ENCODE assay signal across 24 cellular contexts in the genomic region with DNA sequence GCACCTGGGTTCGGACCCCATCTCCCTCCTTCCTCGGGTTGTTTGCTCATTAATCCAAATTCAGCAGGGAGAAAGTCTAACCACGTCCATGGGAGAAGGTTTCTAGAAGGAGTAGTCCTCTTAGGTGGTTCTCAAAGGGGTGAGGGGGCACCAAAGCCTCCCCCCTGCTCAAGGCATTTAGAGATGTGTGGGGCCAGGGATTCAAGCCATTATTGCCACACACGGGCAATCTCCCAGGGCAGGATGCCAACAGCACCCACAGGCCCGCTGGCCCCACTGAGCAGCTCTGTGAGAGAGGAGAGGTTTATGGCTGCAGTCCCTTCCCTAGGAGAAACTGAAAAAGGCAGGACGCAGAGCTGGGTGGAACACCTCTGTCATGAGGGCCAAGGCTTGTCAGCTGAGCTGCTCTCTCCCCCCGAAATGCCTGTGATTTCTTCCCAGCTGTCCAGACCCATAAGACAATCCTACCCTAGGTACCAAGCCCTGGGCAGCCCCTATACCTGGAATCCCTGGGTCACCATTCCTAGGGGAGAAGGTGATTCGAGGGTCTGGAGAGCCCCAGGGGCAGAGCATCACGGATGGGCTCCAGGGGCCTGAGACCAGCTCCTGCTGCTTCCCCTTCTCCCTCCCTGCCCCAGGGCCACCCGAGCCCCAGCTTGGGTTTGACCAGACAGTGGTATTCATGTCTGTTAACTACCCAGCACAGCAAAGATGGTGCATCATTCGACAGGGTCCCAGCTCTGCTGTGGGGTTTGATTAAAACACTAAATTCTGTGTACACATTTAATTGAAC. TPM values are rescaled to one million over a fixed set of nuclear protein-coding genes. Genes with fewer than 3 reads are reported as not detected.
A peak's percentile ranks its signal among the peaks of the same experiment; 100 is the strongest.
DNase-seq lines count a peak whose midpoint lies in the region; ATAC-seq, FAIRE-seq and TF ChIP-seq lines count a peak whose summit lies in the region.
"Had no signal": no experiment of that assay in that cellular context is flagged by ENCODE, and none has a peak within 500 bp of the region (broad histone marks: within the 10 kb centered on the region; RNA-seq: fewer than 3 reads in every experiment).

No MANE protein-coding gene starts in this region.

- H2BK120ac ChIP-seq in neuronal stem cell (ENCODE audit: low read depth, low read length) = no peak overlapping the region

- peaks cover 0 to 13% of the 10 kb centered on the region in 2 donors for H3K4me1 ChIP-seq in right atrium auricular region
- peaks cover 0 to 19% (median 14%) of the 10 kb centered on the region in 9 donors for H3K4me1 ChIP-seq in heart right ventricle
- peaks cover 35 to 50% of the 10 kb centered on the region in 2 experiments; a peak in 4 of 5 replicates for H3K4me1 ChIP-seq in K562 (replicated peaks in 1 of 2; ENCODE audit: control insufficient read depth in 2 of 2, insufficient read depth in 2 of 2, low read length in 2 of 2)
- peaks cover 7 to 15% of the 10 kb centered on the region in 2 donors for H3K4me1 ChIP-seq in neuronal stem cell (ENCODE audit: control insufficient read depth in 2 of 2, insufficient read depth in 1 of 2, low read depth in 1 of 2, low read length in 2 of 2)
- peaks cover 4 to 22% of the 10 kb centered on the region in 2 experiments; a peak in 3 of 4 replicates for H3K4me1 ChIP-seq in SK-N-SH (ENCODE audit: control insufficient read depth in 1 of 2, insufficient read depth in 2 of 2, low read depth in 1 of 2, low read length in 1 of 2)
- H3K4me1 ChIP-seq: Caco-2 had no signal

- no peak overlapping the region for H3K4me3 ChIP-seq in right atrium auricular region
- H3K4me3 ChIP-seq in heart right ventricle = no peak overlapping the region
- H3K4me3 ChIP-seq in K562 = no peak overlapping the region
- H3K4me3 ChIP-seq in neuronal stem cell (ENCODE audit: low read length in 2 of 2) = no peak overlapping the region
- no peak overlapping the region for H3K4me3 ChIP-seq in brain microvascular endothelial cell (ENCODE audit: low read depth, low read length)
- H3K4me3 ChIP-seq in SK-N-SH (ENCODE audit: low read depth in 2 of 2, low read length in 1 of 2) = no peak overlapping the region
- H3K4me3 ChIP-seq: GM12878 had no signal

- no TSS peak for BruUV-seq in K562 (replicated peaks; lab: Mats Ljungman, UMichigan)

- no peak for TF ChIP-seq POLR2A in K562 (conservative IDR thresholded peaks at IDR 0.05)

- no peak overlapping the region for H2BK12ac ChIP-seq in neuronal stem cell (ENCODE audit: low read length)

- POLR2A ChIA-PET in K562 (lab: Yijun Ruan, JAX) (interaction anchor here (0.5 to 3.3 kb wide), 4 partner anchors 8 to 279 kb away, joined by 3 to 14 read pairs (median 4); no protein-coding TSS in a partner anchor), SK-N-SH (lab: Yijun Ruan, JAX) (interaction anchor here (1.2 kb wide), 1 partner anchor 308 kb away, joined by 3 read pairs; a partner anchor contains a TSS)

- in situ Hi-C loops in K562 (cut with MboI) (no loop called here), brain microvascular endothelial cell (cut with HindIII; ENCODE audit: low pct_ligation_motif_present, low sequenced_read_pairs) (no loop called here)

- CTCF ChIA-PET in K562 (lab: Yijun Ruan, JAX; ENCODE audit: low intra/inter-chr PET ratio) (interaction anchor here (1.8 kb wide), 1 partner anchor 152 kb away, joined by 6 read pairs; no protein-coding TSS in a partner anchor), SK-N-SH (lab: Yijun Ruan, JAX) (interaction anchor here (1.1 to 6.3 kb wide), 10 partner anchors 12 to 163 kb away, joined by 3 to 64 read pairs (median 6); a partner anchor contains a TSS)

- peak overlapping the region; percentile 95; the same call in 1 of the 2 replicates for H2AFZ ChIP-seq in K562 (ENCODE audit: low read depth, low read length)
- H2AFZ ChIP-seq in neuronal stem cell (ENCODE audit: low read length) = no peak overlapping the region
- no peak overlapping the region for H2AFZ ChIP-seq in SK-N-SH (ENCODE audit: low read depth)

- no peaks in the 10 kb centered on the region for H3K27me3 ChIP-seq in right atrium auricular region
- H3K27me3 ChIP-seq in heart right ventricle = no peaks in the 10 kb centered on the region
- H3K27me3 ChIP-seq in K562 (ENCODE audit: control insufficient read depth in 2 of 2, insufficient read depth in 2 of 2, low read length in 2 of 2) = no peaks in the 10 kb centered on the region
- peaks cover 0 to 2% (median 0%) of the 10 kb centered on the region in 3 experiments for H3K27me3 ChIP-seq in neuronal stem cell (ENCODE audit: control insufficient read depth in 3 of 3, insufficient read depth in 3 of 3, low read depth in 1 of 3, low read length in 3 of 3)
- H3K27me3 ChIP-seq in brain microvascular endothelial cell (replicated peaks) = no peaks in the 10 kb centered on the region
- H3K27me3 ChIP-seq in SK-N-SH (ENCODE audit: insufficient read depth) = no peaks in the 10 kb centered on the region
- H3K27me3 ChIP-seq: BE2C had no signal

- no peak overlapping the region for H3K18ac ChIP-seq in neuronal stem cell (ENCODE audit: low read length)

- ATAC-seq in heart right ventricle (no peak), K562 (no peak), HG03135 (IDR thresholded peaks at IDR 0.05; ENCODE audit: unreplicated experiment) (no peak)
- ATAC-seq: GM12878, Panc1 had no signal

- no peak overlapping the region for H2BK5ac ChIP-seq in neuronal stem cell (ENCODE audit: low read length)

- no peaks in the 10 kb centered on the region for H3K9me2 ChIP-seq in SK-N-SH

- no peak overlapping the region for H3K23ac ChIP-seq in neuronal stem cell (ENCODE audit: low read depth, low read length, poor library complexity)

- TF ChIP-seq CTCF in right atrium auricular region (IDR thresholded peaks at IDR 0.05) = no peak
- no peak for TF ChIP-seq CTCF in heart right ventricle (IDR thresholded peaks at IDR 0.05)
- no peak for TF ChIP-seq CTCF in K562 (IDR thresholded peaks at IDR 0.05 in 2 of 3, conservative IDR thresholded peaks at IDR 0.05 in 1 of 3; ENCODE audit: insufficient read depth in 2 of 3, low read depth in 1 of 3, low read length in 3 of 3)
- no peak for TF ChIP-seq CTCF in brain microvascular endothelial cell (IDR thresholded peaks at IDR 0.05; ENCODE audit: low read depth, low read length, missing control alignments)
- no peak for TF ChIP-seq CTCF in SK-N-SH (IDR thresholded peaks at IDR 0.05)

- H3K9me3 ChIP-seq in right atrium auricular region (no peaks in the 10 kb centered on the region), heart right ventricle (no peaks in the 10 kb centered on the region), K562 (replicated peaks; ENCODE audit: control insufficient read depth, insufficient read depth, low read depth, low read length) (no peaks in the 10 kb centered on the region; the same call in 1 of the 2 replicates), neuronal stem cell (replicated peaks in 1 of 2; ENCODE audit: control insufficient read depth in 2 of 2, insufficient read depth in 1 of 2, low read depth in 1 of 2, low read length in 2 of 2) (peaks cover 2 to 5% of the 10 kb centered on the region in 2 donors), SK-N-SH (no peaks in the 10 kb centered on the region)
- H3K9me3 ChIP-seq: BE2C, Caco-2 had no signal

- H3K9me1 ChIP-seq in K562 (ENCODE audit: control insufficient read depth, insufficient read depth, low read length) = no peaks in the 10 kb centered on the region

- intact Hi-C loops in heart right ventricle (cut with DNase I) (loop anchor here in 6 of 10 donors (1.0 to 5.0 kb wide), 3 partner anchors 25 to 154 kb away; no protein-coding TSS in a partner anchor), K562 (cut with micrococcal nuclease) (loop anchor here (5.0 kb wide), 2 partner anchors 36 to 359 kb away; a partner anchor contains a TSS)

- TF ChIP-seq EP300 in K562 (IDR thresholded peaks at IDR 0.05; ENCODE audit: low read length) (no peak), SK-N-SH (IDR thresholded peaks at IDR 0.05; ENCODE audit: borderline replicate concordance in 1 of 2, low read depth in 1 of 2, low read length in 1 of 2) (no peak)

- no peak for TF ChIP-seq RAD21 in K562 (CRISPR knock-in tag; conservative IDR thresholded peaks at IDR 0.05 in 1 of 2, IDR thresholded peaks at IDR 0.05 in 1 of 2)
- TF ChIP-seq RAD21 in SK-N-SH (IDR thresholded peaks at IDR 0.05; ENCODE audit: low read length) = no peak

- H3K14ac ChIP-seq in neuronal stem cell (ENCODE audit: low read length) = no peak overlapping the region

- DNase-seq in right atrium auricular region (ENCODE audit: low spot score) (peak; percentile 34), heart right ventricle (no peak), K562 (ENCODE audit: extremely low read depth in 1 of 4, low spot score in 3 of 4) (no peak), neuronal stem cell (ENCODE audit: low spot score) (no peak), brain microvascular endothelial cell (no peak), SK-N-SH (no peak)
- DNase-seq: BE2C; Caco-2; CD4-positive, alpha-beta memory T cell; DMS 273 treated with DMSO at 0.1 percent for 48 hours; DND-41; KBM-7; MM.1S; NCI-H1092 treated with DMSO at 0.1 percent for 48 hours; NCI-H1436 treated with DMSO at 0.1 percent for 48 hours; NCI-H1930; NCI-H69; NK-92 treated with Interleukin-12 subunit alpha and Interleukin-12 subunit beta, amount 100 ng/mL, for 24 hours had no signal

- peaks cover 8% of the 10 kb centered on the region for H3F3A ChIP-seq in SK-N-SH (replicated peaks; ENCODE audit: insufficient read depth)

- H3K36me3 ChIP-seq in right atrium auricular region (no peaks in the 10 kb centered on the region), heart right ventricle (peaks cover 0 to 10% (median 0%) of the 10 kb centered on the region in 9 donors), K562 (ENCODE audit: control insufficient read depth, insufficient read depth, low read length) (no peaks in the 10 kb centered on the region), neuronal stem cell (replicated peaks in 1 of 2; ENCODE audit: control insufficient read depth in 2 of 2, insufficient read depth in 2 of 2, low read length in 2 of 2) (peaks cover 4 to 13% of the 10 kb centered on the region in 2 donors), brain microvascular endothelial cell (replicated peaks) (no peaks in the 10 kb centered on the region), SK-N-SH (replicated peaks in 1 of 2; ENCODE audit: control insufficient read depth in 1 of 2, insufficient read depth in 2 of 2, low read length in 1 of 2) (peaks cover 0 to 2% of the 10 kb centered on the region in 2 experiments)
- H3K36me3 ChIP-seq: BE2C had no signal

- no peaks in the 10 kb centered on the region for H3K79me1 ChIP-seq in neuronal stem cell (ENCODE audit: low read depth, low read length)

- no peak overlapping the region for H4K91ac ChIP-seq in neuronal stem cell (ENCODE audit: low read depth, low read length, poor library complexity)

- H4K20me1 ChIP-seq in K562 (replicated peaks; ENCODE audit: control insufficient read depth, insufficient read depth, low read length) (no peaks in the 10 kb centered on the region), SK-N-SH (ENCODE audit: insufficient read depth) (no peaks in the 10 kb centered on the region)

- H3K4me2 ChIP-seq in K562 (ENCODE audit: insufficient read depth, low read length) (no peak overlapping the region), neuronal stem cell (ENCODE audit: insufficient read depth, low read length, poor library complexity, severe bottlenecking) (no peak overlapping the region), SK-N-SH (no peak overlapping the region)

- H3K79me2 ChIP-seq in K562 (ENCODE audit: control insufficient read depth, insufficient read depth, low read length) (no peaks in the 10 kb centered on the region), SK-N-SH (ENCODE audit: insufficient read depth) (no peaks in the 10 kb centered on the region)

- H2AK5ac ChIP-seq in neuronal stem cell (ENCODE audit: low read depth, low read length) = peak overlapping the region; percentile 9

- WGBS in heart right ventricle, 2 donors = 83 to 87% methylated on average over 11 of the region's 11 CpGs
- 72% methylated on average over 8 of the region's 11 CpGs for WGBS in K562 (ENCODE audit: insufficient coverage, low coverage, missing lambda C conversion rate)
- WGBS in neuronal stem cell (ENCODE audit: extremely low coverage in 2 of 2, insufficient read length in 2 of 2, insufficient replicate concordance in 1 of 2), 2 donors = no CpG with 5 or more reads among the region's 11 CpGs
- 64% methylated on average over 7 of the region's 11 CpGs for WGBS in SK-N-SH (ENCODE audit: low lambda C conversion rate)

- H4K8ac ChIP-seq in neuronal stem cell (ENCODE audit: low read depth, low read length) = no peak overlapping the region

- H3K27ac ChIP-seq in right atrium auricular region (no peak overlapping the region), heart right ventricle (no peak overlapping the region), K562 (ENCODE audit: extremely low read depth, low read depth, low read length) (no peak overlapping the region), neuronal stem cell (replicated peaks; ENCODE audit: low read length) (no peak overlapping the region), brain microvascular endothelial cell (no peak overlapping the region), SK-N-SH (ENCODE audit: low read depth in 2 of 2, low read length in 1 of 2) (no peak overlapping the region)

- no peak overlapping the region for H2BK15ac ChIP-seq in neuronal stem cell (ENCODE audit: low read length)

- peak overlapping the region; percentile 28 for H3K4ac ChIP-seq in neuronal stem cell (ENCODE audit: low read length)

- FAIRE-seq in K562 (lab: Jason Lieb, UNC) = no peak
- FAIRE-seq: GM12878, H54 had no signal

- peak overlapping the region in 1 of 2 experiments; percentile 52; a peak in 2 of 4 replicates for H3K9ac ChIP-seq in K562 (ENCODE audit: insufficient read depth in 1 of 2, low read depth in 2 of 2, low read length in 2 of 2)
- no peak overlapping the region for H3K9ac ChIP-seq in neuronal stem cell (ENCODE audit: low read depth, low read length, poor library complexity)
- no peak overlapping the region for H3K9ac ChIP-seq in SK-N-SH

RNA-seq across cellular contexts. Expression of a gene that starts 39.0 kb away (rescaled TPM):
- total RNA-seq in right atrium auricular region (1 to 10 TPM; 5.2 to 6.7 TPM), heart right ventricle (1 to 10 TPM; 5.4 to 8.1 (median 6.8) TPM), K562 (2014; rRNA removed) (3.6 and 4.3 TPM in 2 replicates), K562 (2014; rRNA removed; fragmentation: Illumina TruSeq; extraction: Trizol) (3.8 and 4.7 TPM in 2 replicates), K562 (2015; rRNA removed; fragmentation: Illumina TruSeq; extraction: Trizol) (3.8 and 4.5 TPM in 2 replicates), K562 (2021) (4.5 and 4.8 TPM in 2 replicates)
- polyA plus RNA-seq in heart right ventricle (1 to 10 TPM; 3.2 to 3.9 TPM), K562 (2011; rRNA removed) (2.7 and 3.3 TPM in 2 replicates), K562 (2014; fragmentation: Illumina TruSeq; extraction: Trizol) (4.0 TPM in 2 replicates), K562 (2014; fragmentation: Nextera tagmentation; extraction: Ambion mirVana) (1 to 10 TPM; 2.0 to 2.3 TPM), K562 (2014; rRNA removed) (3.6 and 4.6 TPM in 2 replicates), SK-N-SH (2012; rRNA removed) (1.9 and 2.3 TPM in 2 replicates)
- total RNA-seq in K562 (2011; cell fraction: chromatin; rRNA removed; ENCODE audit: low replicate concordance) = 4.6 and 8.6 TPM in 2 replicates
- total RNA-seq in K562 (2011; cell fraction: nucleolus; rRNA removed) = 3.7 and 3.8 TPM in 2 replicates
- 4.1 and 4.6 TPM in 2 replicates for total RNA-seq in K562 (2011; cell fraction: nucleoplasm; rRNA removed)
- polyA plus RNA-seq in K562 (2011; cell fraction: cytosol; rRNA removed) = 1.9 and 2.1 TPM in 2 replicates
- polyA plus RNA-seq in K562 (2011; cell fraction: nucleus; rRNA removed) = 3.8 and 4.0 TPM in 2 replicates
- 2.9 and 3.8 TPM in 2 replicates for polyA plus RNA-seq in K562 (2012)
- polyA minus RNA-seq in K562 (2011; rRNA and poly(A)+ RNA removed) = 2.6 and 2.9 TPM in 2 replicates
- 1.5 and 2.0 TPM in 2 replicates for polyA minus RNA-seq in K562 (2011; cell fraction: cytosol; rRNA and poly(A)+ RNA removed)
- 2.3 and 2.9 TPM in 2 replicates for polyA minus RNA-seq in K562 (2011; cell fraction: nucleus; rRNA and poly(A)+ RNA removed)
- 4.9 TPM for polyA plus RNA-seq in neuronal stem cell (2013, experiment 1 of 2)
- 4.4 TPM for polyA plus RNA-seq in neuronal stem cell (2013, experiment 2 of 2)
- polyA plus RNA-seq in SK-N-SH (2012; cell fraction: cytosol; rRNA removed) = 2.3 and 2.4 TPM in 2 replicates
- 2.7 and 4.0 TPM in 2 replicates for polyA plus RNA-seq in SK-N-SH (2012; cell fraction: nucleus; rRNA removed)

RNA-seq across cellular contexts. Expression of a gene that starts 42.5 kb away (rescaled TPM):
- total RNA-seq in right atrium auricular region (10 to 100 TPM in 1 of 2 donors, 1 to 10 TPM in 1; 9.0 to 58.8 TPM), heart right ventricle (100 to 1,000 TPM in 3 of 10 donors, 10 to 100 TPM in 7; 50.3 to 142 (median 88.8) TPM), K562 (2014; rRNA removed) (not detected in 2 replicates), K562 (2014; rRNA removed; fragmentation: Illumina TruSeq; extraction: Trizol) (not detected in 2 replicates), K562 (2015; rRNA removed; fragmentation: Illumina TruSeq; extraction: Trizol) (not detected in 2 replicates), K562 (2021) (not detected in 2 replicates)
- polyA plus RNA-seq in heart right ventricle (10 to 100 TPM in 1 of 2 donors, 1 to 10 TPM in 1; 1.7 to 24.9 TPM), K562 (2011; rRNA removed) (not detected in 2 replicates), K562 (2014; fragmentation: Illumina TruSeq; extraction: Trizol) (0.01 TPM in 1 of 2 replicates, not detected in the other), K562 (2014; fragmentation: Nextera tagmentation; extraction: Ambion mirVana) (under 1 TPM; 0.01 to 0.06 TPM), K562 (2014; rRNA removed) (not detected in 2 replicates), SK-N-SH (2012; rRNA removed) (not detected in 2 replicates)
- not detected in 2 replicates for total RNA-seq in K562 (2011; cell fraction: chromatin; rRNA removed; ENCODE audit: low replicate concordance)
- total RNA-seq in K562 (2011; cell fraction: nucleolus; rRNA removed) = not detected in 2 replicates
- not detected in 2 replicates for total RNA-seq in K562 (2011; cell fraction: nucleoplasm; rRNA removed)
- not detected in 2 replicates for polyA plus RNA-seq in K562 (2011; cell fraction: cytosol; rRNA removed)
- polyA plus RNA-seq in K562 (2011; cell fraction: nucleus; rRNA removed) = not detected in 2 replicates
- 0.06 and 0.07 TPM in 2 replicates for polyA plus RNA-seq in K562 (2012)
- not detected in 2 replicates for polyA minus RNA-seq in K562 (2011; rRNA and poly(A)+ RNA removed)
- not detected in 2 replicates for polyA minus RNA-seq in K562 (2011; cell fraction: cytosol; rRNA and poly(A)+ RNA removed)
- polyA minus RNA-seq in K562 (2011; cell fraction: nucleus; rRNA and poly(A)+ RNA removed) = not detected in 2 replicates
- polyA plus RNA-seq in neuronal stem cell (2013, experiment 1 of 2) = not detected
- under 0.01 TPM for polyA plus RNA-seq in neuronal stem cell (2013, experiment 2 of 2)
- polyA plus RNA-seq in SK-N-SH (2012; cell fraction: cytosol; rRNA removed) = not detected in 2 replicates
- not detected in 2 replicates for polyA plus RNA-seq in SK-N-SH (2012; cell fraction: nucleus; rRNA removed)
- total RNA-seq: A673; Caco-2; CD4-positive, alpha-beta memory T cell; NCI-H460 had no signal

Comparison
In these comparisons a context has a peak if more than half of its experiments do, and no peak if none do; other contexts are left out.
1. RNA of a gene that starts 42.5 kb away (total RNA-seq): 50.3 to 142 TPM in heart right ventricle and 9.0 to 58.8 TPM in right atrium auricular region; not detected in K562; every median in the first group is over 4 times any median in the second.